ENCODE assay signal across 2 cellular contexts in the genomic region with DNA sequence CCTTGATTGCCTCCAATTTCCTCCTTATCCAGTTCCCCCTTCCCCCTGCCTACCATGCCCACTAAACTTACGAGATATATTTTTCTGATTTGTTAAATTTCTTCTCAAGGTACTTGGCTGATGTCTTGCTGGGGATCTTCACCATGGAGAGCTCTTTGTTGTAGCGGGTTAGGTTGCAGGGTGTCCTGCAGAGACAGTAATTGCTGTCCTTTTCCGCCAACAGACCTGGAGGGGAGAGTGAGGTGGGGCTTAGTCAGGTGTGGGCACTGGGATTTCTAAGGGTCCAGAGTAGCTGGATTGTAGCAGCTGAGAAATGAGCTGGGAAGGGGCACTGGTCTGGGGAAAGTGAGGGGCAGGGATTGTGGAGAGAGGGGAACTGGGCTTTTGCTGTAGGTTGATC.
A peak's percentile ranks its signal among the peaks of the same experiment; 100 is the strongest.
TF ChIP-seq lines count a peak whose summit lies in the region.

No MANE protein-coding gene starts in this region.

TF ChIP-seq in GM23338, 12 proteins besides CTCF, POLR2A, EP300 and RAD21:
- TF ChIP-seq, protein P1, sequence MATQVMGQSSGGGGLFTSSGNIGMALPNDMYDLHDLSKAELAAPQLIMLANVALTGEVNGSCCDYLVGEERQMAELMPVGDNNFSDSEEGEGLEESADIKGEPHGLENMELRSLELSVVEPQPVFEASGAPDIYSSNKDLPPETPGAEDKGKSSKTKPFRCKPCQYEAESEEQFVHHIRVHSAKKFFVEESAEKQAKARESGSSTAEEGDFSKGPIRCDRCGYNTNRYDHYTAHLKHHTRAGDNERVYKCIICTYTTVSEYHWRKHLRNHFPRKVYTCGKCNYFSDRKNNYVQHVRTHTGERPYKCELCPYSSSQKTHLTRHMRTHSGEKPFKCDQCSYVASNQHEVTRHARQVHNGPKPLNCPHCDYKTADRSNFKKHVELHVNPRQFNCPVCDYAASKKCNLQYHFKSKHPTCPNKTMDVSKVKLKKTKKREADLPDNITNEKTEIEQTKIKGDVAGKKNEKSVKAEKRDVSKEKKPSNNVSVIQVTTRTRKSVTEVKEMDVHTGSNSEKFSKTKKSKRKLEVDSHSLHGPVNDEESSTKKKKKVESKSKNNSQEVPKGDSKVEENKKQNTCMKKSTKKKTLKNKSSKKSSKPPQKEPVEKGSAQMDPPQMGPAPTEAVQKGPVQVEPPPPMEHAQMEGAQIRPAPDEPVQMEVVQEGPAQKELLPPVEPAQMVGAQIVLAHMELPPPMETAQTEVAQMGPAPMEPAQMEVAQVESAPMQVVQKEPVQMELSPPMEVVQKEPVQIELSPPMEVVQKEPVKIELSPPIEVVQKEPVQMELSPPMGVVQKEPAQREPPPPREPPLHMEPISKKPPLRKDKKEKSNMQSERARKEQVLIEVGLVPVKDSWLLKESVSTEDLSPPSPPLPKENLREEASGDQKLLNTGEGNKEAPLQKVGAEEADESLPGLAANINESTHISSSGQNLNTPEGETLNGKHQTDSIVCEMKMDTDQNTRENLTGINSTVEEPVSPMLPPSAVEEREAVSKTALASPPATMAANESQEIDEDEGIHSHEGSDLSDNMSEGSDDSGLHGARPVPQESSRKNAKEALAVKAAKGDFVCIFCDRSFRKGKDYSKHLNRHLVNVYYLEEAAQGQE (IDR thresholded peaks at IDR 0.05; ENCODE audit: unreplicated experiment) = peak; percentile 16
- no peak for TF ChIP-seq CREB1 (CRISPR knock-in tag; IDR thresholded peaks at IDR 0.05; ENCODE audit: low read depth)

TF ChIP-seq in H1, 55 proteins besides CTCF, POLR2A, EP300 and RAD21 (continued from another document):
- TF ChIP-seq, protein P2, sequence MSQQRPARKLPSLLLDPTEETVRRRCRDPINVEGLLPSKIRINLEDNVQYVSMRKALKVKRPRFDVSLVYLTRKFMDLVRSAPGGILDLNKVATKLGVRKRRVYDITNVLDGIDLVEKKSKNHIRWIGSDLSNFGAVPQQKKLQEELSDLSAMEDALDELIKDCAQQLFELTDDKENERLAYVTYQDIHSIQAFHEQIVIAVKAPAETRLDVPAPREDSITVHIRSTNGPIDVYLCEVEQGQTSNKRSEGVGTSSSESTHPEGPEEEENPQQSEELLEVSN (IDR thresholded peaks at IDR 0.05) = no peak
- TF ChIP-seq NANOG (IDR thresholded peaks at IDR 0.05; ENCODE audit: insufficient read depth, low read depth, low read length, poor library complexity, severe bottlenecking) (peak; percentile 54), HDAC2 (IDR thresholded peaks at IDR 0.05; ENCODE audit: borderline replicate concordance in 1 of 2, low read depth in 2 of 2, low read length in 2 of 2) (0 out of 4 replicates have a peak, but pooled peaks of 1 of the 2 experiments have one; percentile 58)
TF ChIP-seq in H1: peak in this region for 2.
